31 cellular contexts compared by ENCODE assay signal in genomic region chr14:62373889-62374394, GRCh38.
"Had no signal": no experiment of that assay in that cellular context is flagged by ENCODE, and none has a peak within 500 bp of the region (broad histone marks: within the 10 kb centered on the region; RNA-seq: fewer than 3 reads in every experiment).

No MANE protein-coding gene starts in this region.

- H3K9ac ChIP-seq: KMS-11 had no signal

- DNase-seq: activated B cell treated with CpG ODN at 0.5 μM for 24 hours; activated CD4-positive, alpha-beta T cell treated with anti-CD3 and anti-CD28 coated beads for 1 hour; activated CD4-positive, alpha-beta T cell treated with anti-CD3 and anti-CD28 coated beads, Interleukin-2, amount 10 ng/mL, durations not matched to agents 24 days and 14 days; activated CD4-positive, alpha-beta T cell treated with anti-CD3 and anti-CD28 coated beads, Interleukin-2, amount 50 U/mL, for 48 hours; activated CD8-positive, alpha-beta memory T cell treated with anti-CD3 and anti-CD28 coated beads, Interleukin-2, amount 10 ng/mL, durations not matched to agents 7 days and 5 days; activated effector memory CD4-positive, alpha-beta T cell treated with Interleukin-2 at 50 U/mL for 16 hours; activated naive CD4-positive, alpha-beta T cell; activated T-cell treated with anti-CD3 and anti-CD28 coated beads, Interleukin-2, amount 50 U/mL, for 24 hours; amniotic stem cell; cerebellar nuclear complex; MM.1S; NCI-H1105; NCI-H1436; NCI-H1694 treated with DMSO at 0.1 percent for 48 hours; NCI-H2029 treated with DMSO at 0.1 percent for 48 hours; NCI-H510A treated with DMSO at 0.1 percent for 48 hours; NCI-H69; NK-92 treated with Interleukin-12 subunit alpha and Interleukin-12 subunit beta, amount 100 ng/mL, for 24 hours; OCI-M1; Peyer's patch; SHP77 had no signal

- H3K4me1 ChIP-seq: ascending aorta, Peyer's patch, SJSA1 had no signal

- H3K27ac Mint-ChIP-seq: activated B cell treated with CpG ODN at 0.5 μM for 24 hours; activated CD4-positive, alpha-beta T cell treated with anti-CD3 and anti-CD28 coated beads, Interleukin-2, amount 10 ng/mL, durations not matched to agents 24 days and 14 days; activated CD8-positive, alpha-beta memory T cell treated with anti-CD3 and anti-CD28 coated beads, Interleukin-2, amount 10 ng/mL, durations not matched to agents 7 days and 5 days; activated naive CD4-positive, alpha-beta T cell treated with anti-CD3 and anti-CD28 coated beads, Interleukin-2, amount 50 U/mL, for 24 hours; activated T-cell treated with anti-CD3 and anti-CD28 coated beads, Interleukin-2, amount 50 U/mL, for 24 hours; activated T-helper 1 cell treated with anti-CD3 and anti-CD28 coated beads, Interleukin-12 subunit alpha, Interleukin-12 subunit beta, Interleukin-2, Interleukin-4 antibody, amounts not matched to agents 30 ng/mL and 10 ng/mL and 1 ng/mL, durations not matched to agents 14 hours and 24 hours and 36 hours; brain; T-helper 1 cell treated with Interleukin-12 subunit alpha and Interleukin-12 subunit beta and Interleukin-4 antibody, amounts not matched to agents 30 μg/mL and 1 μg/mL, for 36 hours had no signal

- H3K9me3 ChIP-seq: ascending aorta, Peyer's patch, SJSA1 had no signal

- H3K4me3 ChIP-seq: ascending aorta, Peyer's patch, SJSA1 had no signal

- H3K4me1 Mint-ChIP-seq: activated B cell treated with CpG ODN at 0.5 μM for 24 hours; activated CD4-positive, alpha-beta T cell treated with anti-CD3 and anti-CD28 coated beads, Interleukin-2, amount 10 ng/mL, durations not matched to agents 24 days and 14 days; activated CD8-positive, alpha-beta memory T cell treated with anti-CD3 and anti-CD28 coated beads, Interleukin-2, amount 10 ng/mL, durations not matched to agents 7 days and 5 days; activated naive CD4-positive, alpha-beta T cell treated with anti-CD3 and anti-CD28 coated beads, Interleukin-2, amount 50 U/mL, for 24 hours had no signal

- H3K27me3 ChIP-seq: ascending aorta, Peyer's patch, SJSA1 had no signal

- H3K36me3 Mint-ChIP-seq: activated CD8-positive, alpha-beta memory T cell treated with anti-CD3 and anti-CD28 coated beads, Interleukin-2, amount 10 ng/mL, durations not matched to agents 7 days and 5 days; brain had no signal

- H3K4me2 ChIP-seq: KMS-11 had no signal

- ATAC-seq: activated CD8-positive, alpha-beta memory T cell treated with anti-CD3 and anti-CD28 coated beads, Interleukin-2, amount 10 ng/mL, durations not matched to agents 7 days and 5 days; SK-N-SH treated with all-trans-retinoic acid at 6 μM for 48 hours had no signal

- H3K9me3 Mint-ChIP-seq: activated B cell treated with CpG ODN at 0.5 μM for 24 hours; activated CD4-positive, alpha-beta T cell treated with anti-CD3 and anti-CD28 coated beads, Interleukin-2, amount 10 ng/mL, durations not matched to agents 24 days and 14 days; activated T-cell treated with anti-CD3 and anti-CD28 coated beads, Interleukin-2, amount 50 U/mL, for 24 hours; T-helper 1 cell treated with Interleukin-12 subunit alpha and Interleukin-12 subunit beta and Interleukin-4 antibody, amounts not matched to agents 30 μg/mL and 1 μg/mL, for 36 hours had no signal

- H3K27me3 Mint-ChIP-seq: activated B cell treated with CpG ODN at 0.5 μM for 24 hours; activated CD4-positive, alpha-beta T cell treated with anti-CD3 and anti-CD28 coated beads, Interleukin-2, amount 10 ng/mL, durations not matched to agents 24 days and 14 days; activated CD8-positive, alpha-beta memory T cell treated with anti-CD3 and anti-CD28 coated beads, Interleukin-2, amount 10 ng/mL, durations not matched to agents 7 days and 5 days; activated naive CD4-positive, alpha-beta T cell treated with anti-CD3 and anti-CD28 coated beads, Interleukin-2, amount 50 U/mL, for 24 hours; activated T-cell treated with anti-CD3 and anti-CD28 coated beads, Interleukin-2, amount 50 U/mL, for 24 hours had no signal

- H3K4me3 Mint-ChIP-seq: activated B cell treated with CpG ODN at 0.5 μM for 24 hours; activated CD4-positive, alpha-beta T cell treated with anti-CD3 and anti-CD28 coated beads, Interleukin-2, amount 10 ng/mL, durations not matched to agents 24 days and 14 days; activated CD8-positive, alpha-beta memory T cell treated with anti-CD3 and anti-CD28 coated beads, Interleukin-2, amount 10 ng/mL, durations not matched to agents 7 days and 5 days; activated naive CD4-positive, alpha-beta T cell treated with anti-CD3 and anti-CD28 coated beads, Interleukin-2, amount 50 U/mL, for 24 hours; activated T-cell treated with anti-CD3 and anti-CD28 coated beads, Interleukin-2, amount 50 U/mL, for 24 hours; activated T-helper 1 cell treated with anti-CD3 and anti-CD28 coated beads, Interleukin-12 subunit alpha, Interleukin-12 subunit beta, Interleukin-2, Interleukin-4 antibody, amounts not matched to agents 30 ng/mL and 10 ng/mL and 1 ng/mL, durations not matched to agents 14 hours and 24 hours and 36 hours; brain; T-helper 1 cell treated with Interleukin-12 subunit alpha and Interleukin-12 subunit beta and Interleukin-4 antibody, amounts not matched to agents 30 μg/mL and 1 μg/mL, for 36 hours had no signal

- FAIRE-seq: TTC549 had no signal

- H3K27ac ChIP-seq: ascending aorta, KMS-11, Peyer's patch, RWPE1, SJSA1 had no signal

- H3K36me3 ChIP-seq: ascending aorta, Peyer's patch, SJSA1 had no signal
